ENCODE assay signal across 24 cellular contexts in the genomic region with DNA sequence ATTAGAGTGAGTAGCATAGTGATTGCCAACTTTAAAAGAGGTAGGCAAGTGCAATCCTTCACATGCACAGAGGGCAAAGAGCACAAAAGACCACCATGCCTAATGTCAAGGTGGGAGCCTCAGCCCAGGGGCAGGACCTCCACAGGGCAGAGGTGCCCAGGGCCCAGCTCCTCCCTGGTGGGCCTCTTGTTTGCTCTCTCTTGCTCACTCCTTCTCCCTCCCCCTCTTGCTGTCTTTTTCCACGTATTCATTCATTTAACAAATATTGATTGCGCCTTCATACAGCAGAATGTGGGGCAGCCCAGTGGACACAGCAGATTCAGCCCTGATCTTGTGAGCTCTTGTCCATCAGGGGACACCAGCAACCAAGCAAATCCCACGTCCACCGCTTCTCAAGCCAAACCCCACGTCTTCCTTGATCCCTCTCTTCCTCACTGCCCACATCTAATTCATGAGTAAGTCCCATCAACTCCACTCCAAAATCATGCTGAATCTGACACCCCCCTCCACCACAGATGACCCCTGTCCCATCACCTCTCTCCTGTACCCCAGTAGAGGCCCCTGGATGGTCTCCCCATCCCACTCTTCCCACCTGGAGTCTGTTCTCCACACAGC. TPM values are rescaled to one million over a fixed set of nuclear protein-coding genes. Genes with fewer than 3 reads are reported as not detected.
DNase-seq lines count a peak whose midpoint lies in the region; ATAC-seq and TF ChIP-seq lines count a peak whose summit lies in the region.
"Had no signal": no experiment of that assay in that cellular context is flagged by ENCODE, and none has a peak within 500 bp of the region (broad histone marks: within the 10 kb centered on the region; RNA-seq: fewer than 3 reads in every experiment).

No MANE protein-coding gene starts in this region.

- TF ChIP-seq CTCF in osteocyte (IDR thresholded peaks at IDR 0.05), result no peak
- TF ChIP-seq CTCF in vagina (IDR thresholded peaks at IDR 0.05), result no peak
- TF ChIP-seq CTCF in natural killer cell (IDR thresholded peaks at IDR 0.05), result no peak

- DNase-seq in activated CD8-positive, alpha-beta memory T cell treated with anti-CD3 and anti-CD28 coated beads, Interleukin-2, amount 50 U/mL, for 48 hours, result peak; percentile 28
- DNase-seq in activated CD8-positive, alpha-beta memory T cell treated with anti-CD3 and anti-CD28 coated beads, Interleukin-2, amount 50 U/mL, for 4 hours, result no peak
- DNase-seq in ecto neural progenitor cell (ENCODE audit: low spot score), result peak; percentile 33
- DNase-seq in osteocyte (ENCODE audit: extremely low spot score, unreplicated experiment), result peak; percentile 76
- DNase-seq in vagina (ENCODE audit: extremely low spot score in 2 of 2), result peak; percentile 40 to 85
- no peak for DNase-seq in natural killer cell
- no peak for DNase-seq in SJCRH30
- DNase-seq: 8988T; ACHN; AML-193; BE2C; CD4-positive, alpha-beta T cell; CD8-positive, alpha-beta memory T cell; DMS 273 treated with DMSO at 0.1 percent for 48 hours; DMS79; EL; GDM1; GOT3; HCEC 1CT had no signal

- H3K4me1 ChIP-seq in vagina (no peaks in the 10 kb centered on the region), SJCRH30 (peaks cover 8% of the 10 kb centered on the region; the same call in 1 of the 2 replicates)
- H3K4me1 ChIP-seq: A549, BE2C had no signal

- H3K27ac Mint-ChIP-seq in osteocyte (ENCODE audit: unreplicated experiment) (no peak overlapping the region), natural killer cell (no peak overlapping the region)
- H3K27ac Mint-ChIP-seq: CD14-positive monocyte; CD4-positive, alpha-beta T cell; CD8-positive, alpha-beta memory T cell had no signal

- no peak overlapping the region for H3K4me3 ChIP-seq in vagina
- no peak overlapping the region for H3K4me3 ChIP-seq in SJCRH30
- H3K4me3 ChIP-seq: A549; BLaER1 treated with 17β-estradiol and CSF1 and Interleukin-3, amounts not matched to agents 10 nM and 100 nM; GM12878 had no signal

- TF ChIP-seq POLR2A in vagina (IDR thresholded peaks at IDR 0.05), result no peak

- H3K9me3 ChIP-seq in vagina (no peaks in the 10 kb centered on the region), SJCRH30 (replicated peaks) (no peaks in the 10 kb centered on the region)
- H3K9me3 ChIP-seq: BE2C had no signal

- intact Hi-C loops in vagina (cut with DNase I), result no loop called here
- intact Hi-C loops in natural killer cell (cut with micrococcal nuclease), result no loop called here

- H3K27ac ChIP-seq in vagina (no peak overlapping the region), SJCRH30 (no peak overlapping the region)
- H3K27ac ChIP-seq: A549; BLaER1 treated with 17β-estradiol and CSF1 and Interleukin-3, amounts not matched to agents 10 nM and 100 nM had no signal

- H3K27me3 ChIP-seq in vagina (no peaks in the 10 kb centered on the region), SJCRH30 (no peaks in the 10 kb centered on the region)
- H3K27me3 ChIP-seq: BE2C; BLaER1 treated with 17β-estradiol and CSF1 and Interleukin-3, amounts not matched to agents 10 nM and 100 nM had no signal

- ATAC-seq in GM18517 (IDR thresholded peaks at IDR 0.05; ENCODE audit: unreplicated experiment), result no peak
- no peak for ATAC-seq in natural killer cell
- ATAC-seq: A549, GM12878 had no signal

- H3K27me3 Mint-ChIP-seq in osteocyte (ENCODE audit: unreplicated experiment) (no peaks in the 10 kb centered on the region), natural killer cell (ENCODE audit: low read depth in 2 of 2) (peaks cover 9 to 15% of the 10 kb centered on the region in 2 donors)

- H3K4me3 Mint-ChIP-seq in osteocyte (ENCODE audit: unreplicated experiment) (no peak overlapping the region), natural killer cell (no peak overlapping the region)
- H3K4me3 Mint-ChIP-seq: CD4-positive, alpha-beta T cell; CD8-positive, alpha-beta memory T cell had no signal

- no peaks in the 10 kb centered on the region for H3K9me3 Mint-ChIP-seq in osteocyte (ENCODE audit: unreplicated experiment)
- H3K9me3 Mint-ChIP-seq in natural killer cell, result no peaks in the 10 kb centered on the region
- H3K9me3 Mint-ChIP-seq: CD4-positive, alpha-beta T cell had no signal

- H3K36me3 Mint-ChIP-seq in osteocyte (ENCODE audit: unreplicated experiment) (no peaks in the 10 kb centered on the region), natural killer cell (no peaks in the 10 kb centered on the region)
- H3K36me3 Mint-ChIP-seq: CD14-positive monocyte; CD8-positive, alpha-beta memory T cell had no signal

- H3K36me3 ChIP-seq in vagina (no peaks in the 10 kb centered on the region), SJCRH30 (no peaks in the 10 kb centered on the region)
- H3K36me3 ChIP-seq: BE2C; BLaER1 treated with 17β-estradiol and CSF1 and Interleukin-3, amounts not matched to agents 10 nM and 100 nM had no signal

- H3K4me1 Mint-ChIP-seq in osteocyte (ENCODE audit: unreplicated experiment) (no peaks in the 10 kb centered on the region), natural killer cell (no peaks in the 10 kb centered on the region)
- H3K4me1 Mint-ChIP-seq: CD14-positive monocyte; CD8-positive, alpha-beta memory T cell had no signal

RNA-seq across cellular contexts. Expression of a gene that starts 44.1 kb away (rescaled TPM):
- total RNA-seq in osteocyte (755 and 762 TPM in 2 replicates), vagina (571 TPM), natural killer cell (100 to 1,000 TPM; 560 to 802 (median 759) TPM)
- 5,758 and 5,854 TPM in 2 replicates for total RNA-seq in SJCRH30 (2014; rRNA removed; shearing (Covaris generic))

RNA-seq across cellular contexts. Expression of a gene that starts 54.0 kb away (rescaled TPM):
- total RNA-seq in osteocyte (1.8 and 2.0 TPM in 2 replicates), vagina (3.4 TPM), natural killer cell (1 to 10 TPM; 4.3 to 7.9 (median 4.8) TPM)
- 45.8 and 53.0 TPM in 2 replicates for total RNA-seq in SJCRH30 (2014; rRNA removed; shearing (Covaris generic))

Comparison
In these comparisons a context has a peak if more than half of its experiments do, and no peak if none do; other contexts are left out.
1. DNase-seq: peak in activated CD8-positive, alpha-beta memory T cell treated with anti-CD3 and anti-CD28 coated beads, Interleukin-2, amount 50 U/mL, for 48 hours (single experiment), ecto neural progenitor cell (single experiment), osteocyte (single experiment) and vagina (2 of 2); none in activated CD8-positive, alpha-beta memory T cell treated with anti-CD3 and anti-CD28 coated beads, Interleukin-2, amount 50 U/mL, for 4 hours (single experiment), natural killer cell (single experiment) and SJCRH30 (0 of 2).